ENCODE assay signal across 10 cellular contexts in genomic region chr16:324451-325334, GRCh38.
A peak's percentile ranks its signal among the peaks of the same experiment; 100 is the strongest.
DNase-seq lines count a peak whose midpoint lies in the region; ATAC-seq, FAIRE-seq and TF ChIP-seq lines count a peak whose summit lies in the region.
"Had no signal": no experiment of that assay in that cellular context is flagged by ENCODE, and none has a peak within 500 bp of the region (broad histone marks: within the 10 kb centered on the region; RNA-seq: fewer than 3 reads in every experiment).

No MANE protein-coding gene starts in this region.

- H3K9me3 Mint-ChIP-seq in T-helper 1 cell treated with Interleukin-12 subunit alpha and Interleukin-12 subunit beta and Interleukin-4 antibody, amounts not matched to agents 30 μg/mL and 1 μg/mL, for 36 hours = no peaks in the 10 kb centered on the region

- H3K4me1 Mint-ChIP-seq in T-helper 1 cell treated with Interleukin-12 subunit alpha and Interleukin-12 subunit beta and Interleukin-4 antibody, amounts not matched to agents 30 μg/mL and 1 μg/mL, for 36 hours (ENCODE audit: low read depth) = peaks cover 22% of the 10 kb centered on the region

- FAIRE-seq in D721Med (lab: Jason Lieb, UNC) = no peak
- FAIRE-seq: endothelial cell of umbilical vein had no signal

- no peaks in the 10 kb centered on the region for H3K27me3 Mint-ChIP-seq in T-helper 1 cell treated with Interleukin-12 subunit alpha and Interleukin-12 subunit beta and Interleukin-4 antibody, amounts not matched to agents 30 μg/mL and 1 μg/mL, for 36 hours (ENCODE audit: low read depth)

- no peak for TF ChIP-seq CTCF in D721Med (IDR thresholded peaks at IDR 0.05; ENCODE audit: insufficient read depth, missing control alignments)

- no peaks in the 10 kb centered on the region for H3K36me3 Mint-ChIP-seq in T-helper 1 cell treated with Interleukin-12 subunit alpha and Interleukin-12 subunit beta and Interleukin-4 antibody, amounts not matched to agents 30 μg/mL and 1 μg/mL, for 36 hours (ENCODE audit: low read depth)

- ATAC-seq in GM18498 (IDR thresholded peaks at IDR 0.05; ENCODE audit: unreplicated experiment) = peak; percentile 56
- ATAC-seq in HG03460 (IDR thresholded peaks at IDR 0.05; ENCODE audit: unreplicated experiment) = no peak
- ATAC-seq: HCT116 had no signal

- peak overlapping the region; percentile 43 for H3K4me3 Mint-ChIP-seq in T-helper 1 cell treated with Interleukin-12 subunit alpha and Interleukin-12 subunit beta and Interleukin-4 antibody, amounts not matched to agents 30 μg/mL and 1 μg/mL, for 36 hours

- DNase-seq in amniotic epithelial cell (ENCODE audit: low read depth) (peak; percentile 19), inferior parietal cortex (ENCODE audit: extremely low spot score) (no peak), DMS53 treated with DMSO at 0.1 percent for 48 hours (lab: John Stamatoyannopoulos, UW; ENCODE audit: unreplicated experiment) (no peak), D721Med (ENCODE audit: insufficient read length, low spot score) (no peak)
- peak in 3 of 4 experiments; percentile 26 to 32 (median 28) for DNase-seq in stimulated activated CD4-positive, alpha-beta T cell treated with anti-CD3 and anti-CD28 coated beads, Interleukin-1b, Interleukin-23, amount 100 ng/mL, for 24 hours (ENCODE audit: low read depth in 4 of 4, low spot score in 1 of 4)

- peak overlapping the region; percentile 49 for H3K27ac Mint-ChIP-seq in T-helper 1 cell treated with Interleukin-12 subunit alpha and Interleukin-12 subunit beta and Interleukin-4 antibody, amounts not matched to agents 30 μg/mL and 1 μg/mL, for 36 hours

Comparison
In these comparisons a context has a peak if more than half of its experiments do, and no peak if none do; other contexts are left out.
1. DNase-seq: peak in amniotic epithelial cell (single experiment) and stimulated activated CD4-positive, alpha-beta T cell treated with anti-CD3 and anti-CD28 coated beads, Interleukin-1b, Interleukin-23, amount 100 ng/mL, for 24 hours (3 of 4); none in inferior parietal cortex (single experiment), DMS53 treated with DMSO at 0.1 percent for 48 hours (single experiment) and D721Med (single experiment).